Comparison of ENCODE assay signal across 11 cellular contexts in the genomic region with DNA sequence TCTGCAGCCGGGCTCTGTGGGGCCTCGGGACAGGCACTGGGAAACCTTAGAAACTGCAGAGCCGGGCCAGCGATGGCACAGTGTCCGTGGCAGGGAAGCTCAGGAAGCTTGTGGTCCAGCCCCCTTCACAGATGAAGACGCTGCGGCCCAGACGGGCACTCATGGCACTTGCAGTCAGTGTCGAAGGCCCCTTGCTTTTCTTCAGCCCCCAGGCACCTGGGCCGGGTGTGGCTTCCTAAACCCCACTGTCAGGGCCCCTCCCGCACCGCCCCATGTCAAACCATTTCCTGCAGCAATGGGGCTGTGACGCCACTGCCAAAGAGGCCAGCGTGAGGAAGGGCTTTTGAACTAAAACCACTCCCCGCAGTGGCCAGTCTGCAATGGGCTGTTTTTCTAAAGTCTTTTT.
DNase-seq lines count a peak whose midpoint lies in the region; ATAC-seq and TF ChIP-seq lines count a peak whose summit lies in the region.
"Had no signal": no experiment of that assay in that cellular context is flagged by ENCODE, and none has a peak within 500 bp of the region (broad histone marks: within the 10 kb centered on the region; RNA-seq: fewer than 3 reads in every experiment).

No MANE protein-coding gene starts in this region.

- peak overlapping the region; percentile 38 for H3K27ac Mint-ChIP-seq in activated CD4-positive, alpha-beta T cell treated with anti-CD3 and anti-CD28 coated beads for 36 hours
- peak overlapping the region; percentile 48 to 72 for H3K27ac Mint-ChIP-seq in stimulated activated naive CD8-positive, alpha-beta T cell treated with anti-CD3 and anti-CD28 coated beads, Interleukin-15, amount 100 ng/mL, for 72 hours

- TF ChIP-seq CTCF in neutrophil (IDR thresholded peaks at IDR 0.05): peak; percentile 52

- peak overlapping the region; percentile 50 to 53 for H3K4me3 ChIP-seq in neutrophil (ENCODE audit: low read depth in 1 of 2, low read length in 1 of 2)
- H3K4me3 ChIP-seq: esophagus muscularis mucosa had no signal

- no peaks in the 10 kb centered on the region for H3K9me3 ChIP-seq in neutrophil
- H3K9me3 ChIP-seq: esophagus muscularis mucosa had no signal

- peaks cover 47% of the 10 kb centered on the region for H3K4me1 Mint-ChIP-seq in activated CD4-positive, alpha-beta T cell treated with anti-CD3 and anti-CD28 coated beads for 36 hours
- peaks cover 74% of the 10 kb centered on the region for H3K4me1 Mint-ChIP-seq in stimulated activated naive CD8-positive, alpha-beta T cell treated with anti-CD3 and anti-CD28 coated beads, Interleukin-15, amount 100 ng/mL, for 72 hours

- intact Hi-C loops in activated CD4-positive, alpha-beta T cell treated with anti-CD3 and anti-CD28 coated beads for 36 hours (cut with DNase I, micrococcal nuclease): loop anchor here in 1 of 2 experiments (5.0 kb wide), 1 partner anchor 37 kb away; no protein-coding TSS in a partner anchor
- intact Hi-C loops in sciatic nerve (cut with DNase I): no loop called here

- H3K36me3 Mint-ChIP-seq in activated CD4-positive, alpha-beta T cell treated with anti-CD3 and anti-CD28 coated beads for 36 hours (ENCODE audit: low read depth): peaks cover 28% of the 10 kb centered on the region

- peaks cover 36 to 44% of the 10 kb centered on the region in 2 experiments for H3K4me1 ChIP-seq in neutrophil (ENCODE audit: control insufficient read depth in 1 of 2, insufficient read depth in 1 of 2, low read depth in 1 of 2, low read length in 1 of 2)

- peak; percentile 76 for DNase-seq in activated CD4-positive, alpha-beta T cell treated with anti-CD3 and anti-CD28 coated beads for 36 hours
- peak; percentile 49 for DNase-seq in activated naive CD4-positive, alpha-beta T cell treated with anti-CD3 and anti-CD28 coated beads, Interleukin-2, amount 50 U/mL, for 16 hours
- peak; percentile 45 to 68 for DNase-seq in stimulated activated naive CD8-positive, alpha-beta T cell treated with anti-CD3 and anti-CD28 coated beads, Interleukin-15, amount 100 ng/mL, for 72 hours
- DNase-seq in DMS53 (lab: John Stamatoyannopoulos, UW): no peak
- DNase-seq in NCI-H510A (lab: John Stamatoyannopoulos, UW): no peak
- no peak for DNase-seq in sciatic nerve (ENCODE audit: low spot score)
- no peak for DNase-seq in cerebellar nuclear complex (lab: John Stamatoyannopoulos, UW)
- DNase-seq: NCI-H187 had no signal

- H3K4me3 Mint-ChIP-seq in activated CD4-positive, alpha-beta T cell treated with anti-CD3 and anti-CD28 coated beads for 36 hours: peak overlapping the region; percentile 36
- peak overlapping the region; percentile 51 to 68 for H3K4me3 Mint-ChIP-seq in stimulated activated naive CD8-positive, alpha-beta T cell treated with anti-CD3 and anti-CD28 coated beads, Interleukin-15, amount 100 ng/mL, for 72 hours
- H3K4me3 Mint-ChIP-seq: neural crest cell had no signal

- no peaks in the 10 kb centered on the region for H3K27me3 Mint-ChIP-seq in activated CD4-positive, alpha-beta T cell treated with anti-CD3 and anti-CD28 coated beads for 36 hours
- H3K27me3 Mint-ChIP-seq in stimulated activated naive CD8-positive, alpha-beta T cell treated with anti-CD3 and anti-CD28 coated beads, Interleukin-15, amount 100 ng/mL, for 72 hours: no peaks in the 10 kb centered on the region

- H3K27ac ChIP-seq in neutrophil: peak overlapping the region; percentile 95
- H3K27ac ChIP-seq: esophagus muscularis mucosa had no signal

- CTCF ChIA-PET in activated CD4-positive, alpha-beta T cell treated with anti-CD3 and anti-CD28 coated beads for 36 hours (lab: Charles Lee): interaction anchor here (0.6 kb wide), 1 partner anchor 289 kb away, joined by 3 read pairs; no protein-coding TSS in a partner anchor

- POLR2A ChIA-PET in activated CD4-positive, alpha-beta T cell treated with anti-CD3 and anti-CD28 coated beads for 36 hours (lab: Charles Lee): interaction anchor here (0.6 kb wide), 1 partner anchor 234 kb away, joined by 3 read pairs; no protein-coding TSS in a partner anchor

- H3K9me3 Mint-ChIP-seq in activated CD4-positive, alpha-beta T cell treated with anti-CD3 and anti-CD28 coated beads for 36 hours (ENCODE audit: low read depth): no peaks in the 10 kb centered on the region
- H3K9me3 Mint-ChIP-seq in stimulated activated naive CD8-positive, alpha-beta T cell treated with anti-CD3 and anti-CD28 coated beads, Interleukin-15, amount 100 ng/mL, for 72 hours: no peaks in the 10 kb centered on the region
- H3K9me3 Mint-ChIP-seq: neural crest cell had no signal

- no peaks in the 10 kb centered on the region for H3K36me3 ChIP-seq in neutrophil

- H3K27me3 ChIP-seq in neutrophil: no peaks in the 10 kb centered on the region
- H3K27me3 ChIP-seq: esophagus muscularis mucosa had no signal

- ATAC-seq in activated CD4-positive, alpha-beta T cell treated with anti-CD3 and anti-CD28 coated beads for 36 hours: peak; percentile 78
- ATAC-seq in stimulated activated naive CD8-positive, alpha-beta T cell treated with anti-CD3 and anti-CD28 coated beads, Interleukin-15, amount 100 ng/mL, for 72 hours: peak; percentile 89
- ATAC-seq in sciatic nerve: no peak

Comparison
In these comparisons a context has a peak if more than half of its experiments do, and no peak if none do; other contexts are left out.
1. DNase-seq: peak in activated CD4-positive, alpha-beta T cell treated with anti-CD3 and anti-CD28 coated beads for 36 hours (single experiment), activated naive CD4-positive, alpha-beta T cell treated with anti-CD3 and anti-CD28 coated beads, Interleukin-2, amount 50 U/mL, for 16 hours (single experiment) and stimulated activated naive CD8-positive, alpha-beta T cell treated with anti-CD3 and anti-CD28 coated beads, Interleukin-15, amount 100 ng/mL, for 72 hours (2 of 2); none in DMS53 (single experiment), NCI-H510A (single experiment), sciatic nerve (single experiment) and cerebellar nuclear complex (0 of 2).